ENCODE assay signal across 1 cellular context in the genomic region with DNA sequence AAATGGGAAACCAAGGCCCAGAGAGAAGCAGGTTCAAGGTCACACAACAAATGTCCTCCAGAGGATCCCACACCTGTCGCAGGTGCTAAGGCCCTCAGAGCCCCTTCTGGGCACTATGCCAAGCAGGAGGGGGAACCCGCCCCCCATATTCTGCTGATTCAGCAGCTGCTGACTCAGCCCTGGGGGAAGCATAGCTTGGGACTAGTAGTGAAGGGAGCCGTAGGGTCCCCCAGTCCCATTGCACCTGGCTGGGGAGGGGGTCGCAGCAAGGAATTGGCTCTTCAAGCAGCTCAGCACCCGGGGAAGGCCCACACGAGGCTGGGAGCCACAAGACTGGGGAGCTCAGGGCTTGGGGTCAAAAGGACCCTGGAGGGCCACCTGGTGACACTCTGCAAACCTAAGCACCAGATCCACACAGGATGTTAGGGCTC.
TF ChIP-seq lines count a peak whose summit lies in the region.

No MANE protein-coding gene starts in this region.

TF ChIP-seq in HCT116, 20 proteins besides CTCF, POLR2A, EP300 and RAD21:
- no peak for TF ChIP-seq FOSL1 (IDR thresholded peaks at IDR 0.05; ENCODE audit: low read depth)
- no peak for TF ChIP-seq TCF7L2 (IDR thresholded peaks at IDR 0.05; ENCODE audit: borderline replicate concordance, extremely low read depth, insufficient read depth, insufficient read length)
- TF ChIP-seq ELF1 (IDR thresholded peaks at IDR 0.05; ENCODE audit: borderline replicate concordance, low read depth), result no peak
- TF ChIP-seq SIN3A (IDR thresholded peaks at IDR 0.05; ENCODE audit: low read depth), result no peak
- no peak for TF ChIP-seq EGR1 (IDR thresholded peaks at IDR 0.05; ENCODE audit: low read depth)
- TF ChIP-seq ZFX (IDR thresholded peaks at IDR 0.05), result no peak
- TF ChIP-seq CBX3 (IDR thresholded peaks at IDR 0.05; ENCODE audit: low read depth), result no peak
- TF ChIP-seq, protein P1, sequence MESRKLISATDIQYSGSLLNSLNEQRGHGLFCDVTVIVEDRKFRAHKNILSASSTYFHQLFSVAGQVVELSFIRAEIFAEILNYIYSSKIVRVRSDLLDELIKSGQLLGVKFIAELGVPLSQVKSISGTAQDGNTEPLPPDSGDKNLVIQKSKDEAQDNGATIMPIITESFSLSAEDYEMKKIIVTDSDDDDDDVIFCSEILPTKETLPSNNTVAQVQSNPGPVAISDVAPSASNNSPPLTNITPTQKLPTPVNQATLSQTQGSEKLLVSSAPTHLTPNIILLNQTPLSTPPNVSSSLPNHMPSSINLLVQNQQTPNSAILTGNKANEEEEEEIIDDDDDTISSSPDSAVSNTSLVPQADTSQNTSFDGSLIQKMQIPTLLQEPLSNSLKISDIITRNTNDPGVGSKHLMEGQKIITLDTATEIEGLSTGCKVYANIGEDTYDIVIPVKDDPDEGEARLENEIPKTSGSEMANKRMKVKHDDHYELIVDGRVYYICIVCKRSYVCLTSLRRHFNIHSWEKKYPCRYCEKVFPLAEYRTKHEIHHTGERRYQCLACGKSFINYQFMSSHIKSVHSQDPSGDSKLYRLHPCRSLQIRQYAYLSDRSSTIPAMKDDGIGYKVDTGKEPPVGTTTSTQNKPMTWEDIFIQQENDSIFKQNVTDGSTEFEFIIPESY (IDR thresholded peaks at IDR 0.05; ENCODE audit: extremely low read depth, insufficient replicate concordance, low read length), result no peak
- no peak for TF ChIP-seq SRF (IDR thresholded peaks at IDR 0.05; ENCODE audit: low read depth)
- TF ChIP-seq EZH2 (IDR thresholded peaks at IDR 0.05), result no peak
- no peak for TF ChIP-seq MAX (IDR thresholded peaks at IDR 0.05)
- TF ChIP-seq EZH2phosphoT487 (IDR thresholded peaks at IDR 0.05; ENCODE audit: borderline replicate concordance), result no peak
